In the genomic region with DNA sequence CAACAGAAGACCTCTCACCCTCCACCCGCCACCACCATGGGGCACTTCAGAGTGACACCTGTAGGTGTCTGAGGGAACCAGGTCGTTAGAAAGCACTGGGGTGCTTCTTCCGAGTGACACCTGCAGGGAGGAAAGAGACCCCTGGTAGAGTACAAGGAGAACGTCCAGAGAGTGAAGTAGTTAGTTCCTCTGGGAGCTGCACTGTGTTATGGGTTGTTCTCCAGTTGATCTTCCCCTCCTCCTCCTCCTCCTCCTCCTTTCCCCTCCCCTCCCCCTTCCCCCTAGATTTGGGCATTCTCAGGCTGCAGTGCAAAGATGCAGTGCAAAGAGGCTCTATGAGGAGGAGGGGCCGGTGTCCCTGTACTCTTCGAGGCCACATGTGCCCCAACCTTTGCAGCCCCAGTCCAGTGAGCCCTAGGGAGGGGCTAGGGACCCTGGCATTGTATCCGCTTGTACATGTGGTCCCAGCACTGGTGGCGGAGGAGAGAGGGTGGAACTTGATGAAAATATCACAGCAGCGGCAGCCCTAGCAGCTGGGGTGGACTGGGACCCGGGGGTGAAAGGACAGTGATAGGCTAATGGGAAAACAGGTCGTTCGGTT, we compare ENCODE assay signal across 1 cellular context.
TF ChIP-seq lines count a peak whose summit lies in the region.

No MANE protein-coding gene starts in this region.

TF ChIP-seq in H1, 55 proteins besides CTCF, POLR2A, EP300 and RAD21:
- TF ChIP-seq, protein P1, sequence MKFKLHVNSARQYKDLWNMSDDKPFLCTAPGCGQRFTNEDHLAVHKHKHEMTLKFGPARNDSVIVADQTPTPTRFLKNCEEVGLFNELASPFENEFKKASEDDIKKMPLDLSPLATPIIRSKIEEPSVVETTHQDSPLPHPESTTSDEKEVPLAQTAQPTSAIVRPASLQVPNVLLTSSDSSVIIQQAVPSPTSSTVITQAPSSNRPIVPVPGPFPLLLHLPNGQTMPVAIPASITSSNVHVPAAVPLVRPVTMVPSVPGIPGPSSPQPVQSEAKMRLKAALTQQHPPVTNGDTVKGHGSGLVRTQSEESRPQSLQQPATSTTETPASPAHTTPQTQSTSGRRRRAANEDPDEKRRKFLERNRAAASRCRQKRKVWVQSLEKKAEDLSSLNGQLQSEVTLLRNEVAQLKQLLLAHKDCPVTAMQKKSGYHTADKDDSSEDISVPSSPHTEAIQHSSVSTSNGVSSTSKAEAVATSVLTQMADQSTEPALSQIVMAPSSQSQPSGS (IDR thresholded peaks at IDR 0.05; ENCODE audit: low read length): no peak
- TF ChIP-seq CREB1 (IDR thresholded peaks at IDR 0.05) (no peak), NRF1 (IDR thresholded peaks at IDR 0.05; ENCODE audit: low read depth, low read length) (no peak), FOSL1 (IDR thresholded peaks at IDR 0.05; ENCODE audit: insufficient read depth, low read depth, low read length) (no peak), CBX8 (IDR thresholded peaks at IDR 0.05; ENCODE audit: borderline replicate concordance, low read depth, low read length) (no peak), SP1 (IDR thresholded peaks at IDR 0.05; ENCODE audit: low read depth, low read length) (no peak), JUN (IDR thresholded peaks at IDR 0.05; ENCODE audit: low read depth, low read length) (no peak), SAP30 (IDR thresholded peaks at IDR 0.05; ENCODE audit: insufficient read depth, insufficient replicate concordance, low read length) (no peak), MAFK (IDR thresholded peaks at IDR 0.05; ENCODE audit: low read depth, low read length) (no peak), SRF (IDR thresholded peaks at IDR 0.05; ENCODE audit: low read depth, low read length) (no peak), GABPA (IDR thresholded peaks at IDR 0.05; ENCODE audit: borderline replicate concordance, insufficient read depth, low read length) (no peak), HDAC2 (IDR thresholded peaks at IDR 0.05; ENCODE audit: borderline replicate concordance in 1 of 2, low read depth in 2 of 2, low read length in 2 of 2) (no peak), RBBP5 (IDR thresholded peaks at IDR 0.05; ENCODE audit: borderline replicate concordance, low read depth, low read length) (no peak), SIN3A (conservative IDR thresholded peaks at IDR 0.05 in 1 of 2, IDR thresholded peaks at IDR 0.05 in 1 of 2; ENCODE audit: low read depth in 1 of 2, low read length in 2 of 2) (no peak), EGR1 (IDR thresholded peaks at IDR 0.05; ENCODE audit: borderline replicate concordance, low read depth, low read length) (no peak), KDM5A (IDR thresholded peaks at IDR 0.05; ENCODE audit: low read length) (no peak), POU5F1 (IDR thresholded peaks at IDR 0.05; ENCODE audit: low read depth, low read length) (no peak), CTBP2 (IDR thresholded peaks at IDR 0.05; ENCODE audit: borderline replicate concordance, insufficient read depth, insufficient read length, low read length) (no peak)
